1 cellular context compared by ENCODE assay signal in the genomic region with DNA sequence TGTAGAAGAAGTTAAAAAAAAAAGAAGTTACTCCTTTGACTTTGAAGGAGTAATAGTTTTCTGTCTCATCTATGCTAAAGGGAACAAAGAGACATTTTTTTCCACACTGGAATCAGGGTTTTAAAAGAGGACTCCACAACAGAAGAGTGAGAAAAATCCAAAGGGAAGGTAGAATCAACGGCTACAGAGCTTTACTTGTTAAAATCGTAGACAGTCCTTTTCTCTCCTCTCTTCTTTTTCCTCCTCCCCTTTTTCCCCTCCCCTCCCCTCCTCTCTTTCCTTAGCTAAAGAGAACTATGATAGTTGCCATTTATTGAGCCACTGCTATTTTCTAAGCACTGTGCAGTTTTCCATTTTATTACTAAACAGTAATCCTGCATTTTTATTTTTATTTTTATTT.
TF ChIP-seq lines count a peak whose summit lies in the region.

No MANE protein-coding gene starts in this region.

TF ChIP-seq in GM12878, 131 proteins besides CTCF, POLR2A, EP300 and RAD21 (continued from another document):
- TF ChIP-seq RCOR1 (conservative IDR thresholded peaks at IDR 0.05; ENCODE audit: low read depth, low read length): no peak
- TF ChIP-seq ETV6 (conservative IDR thresholded peaks at IDR 0.05 in 1 of 2, IDR thresholded peaks at IDR 0.05 in 1 of 2; ENCODE audit: borderline replicate concordance in 1 of 2, low read depth in 1 of 2): no peak
- TF ChIP-seq NR2C2 (IDR thresholded peaks at IDR 0.05; ENCODE audit: borderline replicate concordance, control insufficient read depth, insufficient read length, low read depth): no peak
- TF ChIP-seq SPI1 (IDR thresholded peaks at IDR 0.05; ENCODE audit: borderline replicate concordance, insufficient read depth, low read depth, low read length): no peak
- no peak for TF ChIP-seq MYB (IDR thresholded peaks at IDR 0.05; ENCODE audit: borderline replicate concordance, low read depth, low read length)
- TF ChIP-seq ZNF274 (IDR thresholded peaks at IDR 0.05; ENCODE audit: insufficient read depth, insufficient read length): no peak
- TF ChIP-seq KAT2A (conservative IDR thresholded peaks at IDR 0.05; ENCODE audit: control insufficient read depth, low read depth, low read length): no peak
- TF ChIP-seq NFXL1 (IDR thresholded peaks at IDR 0.05; ENCODE audit: borderline replicate concordance): no peak
- TF ChIP-seq SRF (IDR thresholded peaks at IDR 0.05; ENCODE audit: low read depth in 2 of 2, low read length in 2 of 2): no peak
